ENCODE assay signal across 8 cellular contexts in the genomic region with DNA sequence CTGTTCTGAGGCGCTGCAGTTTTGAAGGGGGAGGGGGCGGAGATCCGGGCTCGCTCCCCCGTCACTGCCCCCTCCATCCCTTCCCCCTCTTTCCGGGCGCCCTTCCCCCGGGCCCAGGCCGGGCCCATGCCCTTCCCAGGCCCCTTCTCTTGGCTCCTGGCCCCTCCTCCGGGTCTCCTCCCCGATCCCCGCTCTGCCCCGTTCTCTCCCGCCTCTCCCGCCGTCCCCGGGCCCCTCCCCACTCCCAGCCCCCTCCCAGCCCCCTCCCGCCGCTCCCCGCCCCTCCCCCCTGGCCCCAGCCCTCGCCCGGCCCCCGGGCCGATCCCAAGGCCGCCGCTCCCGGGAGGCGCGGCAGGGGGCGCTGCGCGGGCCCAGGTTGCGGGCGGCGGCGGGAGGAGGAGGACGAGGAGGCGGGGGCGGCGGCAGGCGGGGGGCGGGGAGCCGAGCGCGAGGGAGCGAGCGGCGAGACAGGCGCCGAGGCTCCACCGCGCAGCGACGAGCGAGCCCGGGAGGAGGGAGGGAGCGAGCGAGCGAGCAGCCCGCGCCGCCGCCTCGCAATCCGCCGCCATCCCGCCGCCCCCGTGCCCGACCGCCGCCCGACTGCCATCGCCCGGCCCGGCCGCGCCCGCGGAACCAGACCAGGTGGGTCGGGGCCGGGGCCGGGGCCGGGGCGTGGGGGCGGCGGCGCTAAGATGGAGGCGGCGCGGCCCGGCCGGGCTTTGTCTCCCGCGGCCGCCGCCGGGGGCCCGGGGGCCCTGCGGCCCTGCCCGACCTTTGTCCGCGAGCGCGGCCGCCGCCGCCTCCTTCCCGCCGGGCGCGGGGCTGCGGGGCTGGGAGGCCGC. TPM values are rescaled to one million over a fixed set of nuclear protein-coding genes. Genes with fewer than 3 reads are reported as not detected.
A peak's percentile ranks its signal among the peaks of the same experiment; 100 is the strongest.
DNase-seq lines count a peak whose midpoint lies in the region; ATAC-seq and TF ChIP-seq lines count a peak whose summit lies in the region.

A gene (plus strand): TSS at position 465 of the 842 bp plus-strand sequence. CDS start 36,059 bp downstream, outside the sequence.

- in situ Hi-C loops in ACHN (cut with HindIII; ENCODE audit: low pct_ligation_motif_present, low pct_unique_long_range_greater_than_20kb, low sequenced_read_pairs), result no loop called here

- DNase-seq in ACHN (peak; percentile 79), NCI-H69 (lab: John Stamatoyannopoulos, UW) (peak; percentile 99), lung (ENCODE audit: low spot score) (peak; percentile 85)
- DNase-seq in activated CD8-positive, alpha-beta memory T cell treated with anti-CD3 and anti-CD28 coated beads for 1 hour (ENCODE audit: extremely low read depth in 1 of 2, low read depth in 1 of 2), result peak; percentile 63 to 87
- DNase-seq in effector CD8-positive, alpha-beta T cell (lab: John Stamatoyannopoulos, UW), result peak; percentile 69
- peak; percentile 78 to 81 (median 80) for DNase-seq in stimulated activated CD4-positive, alpha-beta T cell treated with anti-CD3 and anti-CD28 coated beads, TNF-alpha, amount 100 ng/mL, for 4 hours (ENCODE audit: low read depth in 3 of 3)

- no peaks in the 10 kb centered on the region for H3K9me3 ChIP-seq in lung (ENCODE audit: control insufficient read depth in 2 of 2, insufficient read depth in 1 of 2, low read length in 1 of 2)

- WGBS in lung, 2 donors, result 1% methylated on average over 43 to 110 of the region's 114 CpGs

- H3K27ac ChIP-seq in lung (ENCODE audit: low read depth in 1 of 2, low read length in 1 of 2), result peak within 1 kb of the TSS; percentile 94

- no peaks in the 10 kb centered on the region for H3K27me3 ChIP-seq in lung (ENCODE audit: control insufficient read depth, insufficient read depth)

- peak; percentile 13 for TF ChIP-seq CTCF in lung (IDR thresholded peaks at IDR 0.05; ENCODE audit: control extremely low read depth, extremely low read depth)

- no peaks in the 10 kb centered on the region for H3K36me3 ChIP-seq in lung (ENCODE audit: control insufficient read depth in 2 of 2, insufficient read depth in 2 of 2, low read length in 2 of 2)

- peaks cover 21 to 24% of the 10 kb centered on the region in 2 donors for H3K4me1 ChIP-seq in lung (ENCODE audit: control insufficient read depth in 2 of 2, insufficient read depth in 2 of 2, low read length in 2 of 2)

- H3K4me3 ChIP-seq in lung, result peak within 1 kb of the TSS; percentile 68

- ATAC-seq in GM18868 (IDR thresholded peaks at IDR 0.05; ENCODE audit: unreplicated experiment) (peak; percentile 48), HG03159 (IDR thresholded peaks at IDR 0.05; ENCODE audit: unreplicated experiment) (peak; percentile 42), lung (ENCODE audit: insufficient read depth, low FRiP score) (peak; percentile 85)

RNA-seq across cellular contexts. Expression of the gene that starts here (rescaled TPM):
- total RNA-seq in lung, result 100 to 1,000 TPM; 124 to 171 TPM
- polyA plus RNA-seq in lung, result 10 to 100 TPM; 39.4 to 59.0 TPM

Comparison
In these comparisons a context has a peak if more than half of its experiments do, and no peak if none do; other contexts are left out.
1. Peak in every context shown above with its lines: DNase-seq, ATAC-seq, H3K4me3 ChIP-seq and H3K27ac ChIP-seq.